ENCODE assay signal across 26 cellular contexts in the genomic region with DNA sequence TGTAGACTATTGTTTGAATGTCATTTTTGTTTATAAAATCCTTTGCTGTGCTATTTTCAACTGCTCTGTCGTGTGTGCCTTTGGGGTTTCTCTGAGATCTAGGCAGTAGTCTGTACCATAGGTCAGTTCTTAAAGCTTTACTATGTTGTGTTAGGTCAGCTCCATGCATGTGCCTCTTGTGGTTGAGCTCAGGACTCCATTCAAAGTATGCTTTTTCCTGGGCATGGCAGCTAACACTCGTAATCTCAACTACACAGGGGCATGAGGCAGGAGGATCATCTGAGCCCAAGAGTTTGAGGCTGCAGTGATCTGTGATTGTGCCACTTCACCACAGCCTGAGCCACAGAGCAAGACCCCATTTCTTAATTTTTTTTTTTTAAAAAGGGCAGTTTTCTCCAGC.
A peak's percentile ranks its signal among the peaks of the same experiment; 100 is the strongest.
DNase-seq lines count a peak whose midpoint lies in the region; ATAC-seq, FAIRE-seq and TF ChIP-seq lines count a peak whose summit lies in the region.
"Had no signal": no experiment of that assay in that cellular context is flagged by ENCODE, and none has a peak within 500 bp of the region (broad histone marks: within the 10 kb centered on the region; RNA-seq: fewer than 3 reads in every experiment).

No MANE protein-coding gene starts in this region.

- H3K27ac Mint-ChIP-seq in endodermal cell, result no peak overlapping the region
- H3K27ac Mint-ChIP-seq: CD14-positive monocyte; CD4-positive, alpha-beta T cell; CD8-positive, alpha-beta memory T cell; HFFc6 had no signal

- no peaks in the 10 kb centered on the region for H3K9me3 Mint-ChIP-seq in endodermal cell
- peaks cover 3% of the 10 kb centered on the region for H3K9me3 Mint-ChIP-seq in activated T-cell treated with anti-CD3 and anti-CD28 coated beads, Interleukin-2, amount 50 U/mL, for 4 hours
- H3K9me3 Mint-ChIP-seq: HFFc6 had no signal

- peaks cover 29% of the 10 kb centered on the region for H3K27me3 Mint-ChIP-seq in endodermal cell (ENCODE audit: insufficient read depth)
- H3K27me3 Mint-ChIP-seq in activated T-cell treated with anti-CD3 and anti-CD28 coated beads, Interleukin-2, amount 50 U/mL, for 4 hours (ENCODE audit: low read depth), result no peaks in the 10 kb centered on the region
- H3K27me3 Mint-ChIP-seq: CD4-positive, alpha-beta T cell; CD8-positive, alpha-beta memory T cell had no signal

- TF ChIP-seq POLR2A in A549 (IDR thresholded peaks at IDR 0.05; ENCODE audit: low read length), result no peak

- CTCF ChIA-PET in A549 (lab: Yijun Ruan, JAX), result no interaction called here

- no peak for TF ChIP-seq EP300 in A549 (IDR thresholded peaks at IDR 0.05)

- H3K36me3 ChIP-seq in endodermal cell (ENCODE audit: control insufficient read depth, insufficient read depth, low read length), result no peaks in the 10 kb centered on the region
- no peaks in the 10 kb centered on the region for H3K36me3 ChIP-seq in brain microvascular endothelial cell (replicated peaks)
- H3K36me3 ChIP-seq: BE2C; BLaER1 treated with 17β-estradiol and CSF1 and Interleukin-3, amounts not matched to agents 10 nM and 100 nM had no signal

- ATAC-seq in A549 (peak; percentile 60 to 64; a peak in 4 of 6 replicates), GM19035 (IDR thresholded peaks at IDR 0.05; ENCODE audit: unreplicated experiment) (no peak)
- ATAC-seq in activated T-cell treated with anti-CD3 and anti-CD28 coated beads, Interleukin-2, amount 50 U/mL, for 4 hours, result no peak
- ATAC-seq: GM12878 had no signal

- H3K27me3 ChIP-seq in endodermal cell (ENCODE audit: control insufficient read depth, insufficient read depth, low read length, poor library complexity, severe bottlenecking) (peaks cover 12% of the 10 kb centered on the region), brain microvascular endothelial cell (replicated peaks) (no peaks in the 10 kb centered on the region)
- H3K27me3 ChIP-seq: BE2C; BLaER1 treated with 17β-estradiol and CSF1 and Interleukin-3, amounts not matched to agents 10 nM and 100 nM had no signal

- DNase-seq in NCI-H82 (lab: John Stamatoyannopoulos, UW) (peak; percentile 18), NCI-H82 treated with DMSO at 0.1 percent for 48 hours (lab: John Stamatoyannopoulos, UW; ENCODE audit: unreplicated experiment) (no peak), A549 (ENCODE audit: low read depth in 1 of 2, low spot score in 1 of 2) (no peak), HCEC 1CT (peak; percentile 6), endodermal cell (no peak), brain microvascular endothelial cell (no peak)
- no peak for DNase-seq in activated T-cell treated with anti-CD3 and anti-CD28 coated beads, Interleukin-2, amount 50 U/mL, for 4 hours
- DNase-seq: ACHN; AML-193; BE2C; CD4-positive, alpha-beta T cell; CD8-positive, alpha-beta memory T cell; DMS 273 treated with DMSO at 0.1 percent for 48 hours; DMS79; EL; GDM1; GOT3; HFFc6 had no signal

- in situ Hi-C loops in brain microvascular endothelial cell (cut with HindIII; ENCODE audit: low pct_ligation_motif_present, low sequenced_read_pairs), result no loop called here

- no peak overlapping the region for H3K4me3 Mint-ChIP-seq in endodermal cell
- no peak overlapping the region for H3K4me3 Mint-ChIP-seq in activated T-cell treated with anti-CD3 and anti-CD28 coated beads, Interleukin-2, amount 50 U/mL, for 4 hours
- H3K4me3 Mint-ChIP-seq: CD14-positive monocyte; CD4-positive, alpha-beta T cell; CD8-positive, alpha-beta memory T cell; HFFc6 had no signal

- H3K9ac ChIP-seq in endodermal cell (ENCODE audit: extremely low read depth, low read length, poor library complexity, severe bottlenecking), result no peak overlapping the region
- H3K9ac ChIP-seq: BLaER1 treated with 17β-estradiol and CSF1 and Interleukin-3, amounts not matched to agents 10 nM and 100 nM had no signal

- no peak overlapping the region for H3K27ac ChIP-seq in A549
- no peak overlapping the region for H3K27ac ChIP-seq in endodermal cell (ENCODE audit: low read depth, low read length)
- no peak overlapping the region for H3K27ac ChIP-seq in brain microvascular endothelial cell
- H3K27ac ChIP-seq: 22Rv1; BLaER1 treated with 17β-estradiol and CSF1 and Interleukin-3, amounts not matched to agents 10 nM and 100 nM had no signal

- H3K36me3 Mint-ChIP-seq in endodermal cell (ENCODE audit: low read depth), result no peaks in the 10 kb centered on the region
- no peaks in the 10 kb centered on the region for H3K36me3 Mint-ChIP-seq in activated T-cell treated with anti-CD3 and anti-CD28 coated beads, Interleukin-2, amount 50 U/mL, for 4 hours (ENCODE audit: insufficient read depth)
- H3K36me3 Mint-ChIP-seq: CD14-positive monocyte; CD8-positive, alpha-beta memory T cell had no signal

- POLR2A ChIA-PET in A549 (lab: Yijun Ruan, JAX), result no interaction called here

- H3K4me1 ChIP-seq in A549 (no peaks in the 10 kb centered on the region), endodermal cell (ENCODE audit: control insufficient read depth, insufficient read depth, low read length) (no peaks in the 10 kb centered on the region)
- H3K4me1 ChIP-seq: BE2C had no signal

- TF ChIP-seq CTCF in A549 (IDR thresholded peaks at IDR 0.05) (no peak), endodermal cell (conservative IDR thresholded peaks at IDR 0.05) (peak; percentile 42), brain microvascular endothelial cell (IDR thresholded peaks at IDR 0.05; ENCODE audit: low read depth, low read length, missing control alignments) (no peak)

- no peak for TF ChIP-seq RAD21 in A549 (conservative IDR thresholded peaks at IDR 0.05 in 1 of 2, IDR thresholded peaks at IDR 0.05 in 1 of 2)

- peaks cover 2% of the 10 kb centered on the region for H3K4me1 Mint-ChIP-seq in endodermal cell
- H3K4me1 Mint-ChIP-seq in activated T-cell treated with anti-CD3 and anti-CD28 coated beads, Interleukin-2, amount 50 U/mL, for 4 hours (ENCODE audit: low read depth), result no peaks in the 10 kb centered on the region
- H3K4me1 Mint-ChIP-seq: CD14-positive monocyte; CD8-positive, alpha-beta memory T cell had no signal

- H3K9me3 ChIP-seq in A549, result no peaks in the 10 kb centered on the region
- H3K9me3 ChIP-seq in endodermal cell (ENCODE audit: control insufficient read depth, low read length), result no peaks in the 10 kb centered on the region
- H3K9me3 ChIP-seq: BE2C; BLaER1 treated with 17β-estradiol and CSF1 and Interleukin-3, amounts not matched to agents 10 nM and 100 nM had no signal

- no peak for FAIRE-seq in A549 (lab: Jason Lieb, UNC)
- FAIRE-seq: A204.1, D721Med, GM12878, H54 had no signal

- no peak overlapping the region for H3K4me2 ChIP-seq in A549
- H3K4me2 ChIP-seq: BLaER1 treated with 17β-estradiol and CSF1 and Interleukin-3, amounts not matched to agents 10 nM and 100 nM had no signal

- H3K4me3 ChIP-seq in A549 (no peak overlapping the region), endodermal cell (ENCODE audit: low read length) (no peak overlapping the region), brain microvascular endothelial cell (ENCODE audit: low read depth, low read length) (no peak overlapping the region)
- H3K4me3 ChIP-seq: BLaER1 treated with 17β-estradiol and CSF1 and Interleukin-3, amounts not matched to agents 10 nM and 100 nM; GM12878 had no signal

- WGBS in A549 (ENCODE audit: missing lambda C conversion rate), result 12% methylated on average over 2 of the region's 2 CpGs
- 84 to 100% methylated on average over 2 of the region's 2 CpGs for WGBS in endodermal cell (ENCODE audit: insufficient coverage in 1 of 2, insufficient read length in 1 of 2), 2 experiments

TF ChIP-seq in A549, 52 proteins besides CTCF, POLR2A, EP300 and RAD21 (continues in another document):
- TF ChIP-seq PHF8 (IDR thresholded peaks at IDR 0.05; ENCODE audit: borderline replicate concordance, low read depth) (no peak), MAZ (IDR thresholded peaks at IDR 0.05; ENCODE audit: borderline replicate concordance, low read depth, low read length) (no peak), SMC3 (IDR thresholded peaks at IDR 0.05) (no peak), EHMT2 (IDR thresholded peaks at IDR 0.05; ENCODE audit: low read depth) (no peak), NFE2L2 (conservative IDR thresholded peaks at IDR 0.05; ENCODE audit: low read length) (no peak), HOXA7 (CRISPR knock-in tag; IDR thresholded peaks at IDR 0.05) (no peak), NPAS2 (CRISPR knock-in tag; IDR thresholded peaks at IDR 0.05; ENCODE audit: borderline replicate concordance) (no peak), HOXB5 (CRISPR knock-in tag; IDR thresholded peaks at IDR 0.05) (no peak), PBX3 (IDR thresholded peaks at IDR 0.05) (no peak), REST (IDR thresholded peaks at IDR 0.05) (no peak)

Comparison
In these comparisons a context has a peak if more than half of its experiments do, and no peak if none do; other contexts are left out.
1. DNase-seq: peak in NCI-H82 (single experiment) and HCEC 1CT (single experiment); none in NCI-H82 treated with DMSO at 0.1 percent for 48 hours (single experiment), A549 (0 of 2), endodermal cell (single experiment), brain microvascular endothelial cell (single experiment) and activated T-cell treated with anti-CD3 and anti-CD28 coated beads, Interleukin-2, amount 50 U/mL, for 4 hours (single experiment).
2. ATAC-seq: peak in A549 (2 of 2); none in GM19035 (single experiment) and activated T-cell treated with anti-CD3 and anti-CD28 coated beads, Interleukin-2, amount 50 U/mL, for 4 hours (0 of 2).